Comparison of ENCODE assay signal across 10 cellular contexts in the genomic region with DNA sequence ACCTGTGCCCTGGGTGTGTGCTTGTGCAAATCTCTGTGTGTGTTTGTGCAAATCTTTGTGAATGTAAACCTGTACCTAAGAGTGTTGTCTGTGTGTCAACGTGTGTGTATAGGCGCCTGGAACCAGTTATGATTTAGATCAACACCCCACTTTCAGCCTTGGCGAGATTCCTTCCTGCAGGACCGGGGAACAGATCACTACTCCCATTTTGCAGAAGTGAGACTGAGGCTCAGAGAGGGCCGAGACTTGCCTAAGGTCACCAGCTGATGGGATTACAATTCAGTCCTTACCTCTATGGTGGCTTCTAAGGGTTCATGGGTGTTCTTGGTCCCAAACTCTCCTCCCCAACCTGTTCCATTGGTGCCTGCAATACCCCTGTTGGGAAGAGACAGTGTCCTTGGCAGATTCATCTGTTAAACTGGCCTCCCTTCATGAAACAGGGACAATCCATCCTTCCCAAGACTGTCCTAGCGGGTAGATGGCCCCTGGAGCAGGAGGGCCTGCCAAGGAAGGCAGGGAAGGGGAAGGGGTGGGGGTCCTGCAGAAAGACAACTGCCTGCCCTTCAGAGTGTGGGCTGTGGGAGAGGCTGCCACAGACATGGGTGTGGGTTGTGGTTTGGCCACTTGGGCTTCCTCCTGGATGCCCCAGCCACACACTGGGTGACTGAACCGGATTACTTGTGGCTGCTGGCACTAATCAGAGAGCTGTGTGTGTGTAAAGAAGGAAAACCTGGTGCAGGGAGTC. TPM values are rescaled to one million over a fixed set of nuclear protein-coding genes. Genes with fewer than 3 reads are reported as not detected.
DNase-seq lines count a peak whose midpoint lies in the region; ATAC-seq, FAIRE-seq and TF ChIP-seq lines count a peak whose summit lies in the region.
"Had no signal": no experiment of that assay in that cellular context is flagged by ENCODE, and none has a peak within 500 bp of the region (broad histone marks: within the 10 kb centered on the region; RNA-seq: fewer than 3 reads in every experiment).

No MANE protein-coding gene starts in this region.

- no peaks in the 10 kb centered on the region for H3K9me3 ChIP-seq in CD4-positive, alpha-beta T cell (ENCODE audit: control insufficient read depth, low read length)
- H3K9me3 ChIP-seq in PC-3 (ENCODE audit: low read length) = no peaks in the 10 kb centered on the region

- POLR2A ChIA-PET in CD4-positive, alpha-beta T cell (lab: Charles Lee) = no interaction called here
- POLR2A ChIA-PET in PC-3 (lab: Charles Lee; ENCODE audit: unreplicated experiment) = no interaction called here

- H3K36me3 ChIP-seq in bronchial epithelial cell (ENCODE audit: control insufficient read depth, insufficient read depth, low read length) (no peaks in the 10 kb centered on the region), PC-3 (ENCODE audit: low read depth, low read length) (no peaks in the 10 kb centered on the region)

- no peaks in the 10 kb centered on the region for H3K27me3 Mint-ChIP-seq in CD4-positive, alpha-beta T cell
- H3K27me3 Mint-ChIP-seq in natural killer cell treated with Interleukin-12 subunit alpha and Interleukin-12 subunit beta and Interleukin-15 and Interleukin-18, amount 100 ng/mL, for 72 hours = no peaks in the 10 kb centered on the region
- H3K27me3 Mint-ChIP-seq in progenitor cell of endocrine pancreas = no peaks in the 10 kb centered on the region

- CTCF ChIA-PET in CD4-positive, alpha-beta T cell (lab: Charles Lee) = interaction anchor here (1.9 kb wide), 1 partner anchor 8 kb away, joined by 5 read pairs; the partner anchor contains the start of gene B9D1
- CTCF ChIA-PET in PC-3 (lab: Charles Lee) = no interaction called here

- FAIRE-seq in GM12892 (lab: Jason Lieb, UNC) = peak; percentile 14
- FAIRE-seq in bronchial epithelial cell (lab: Jason Lieb, UNC) = peak; percentile 73

- no peaks in the 10 kb centered on the region for H4K20me1 ChIP-seq in PC-3 (ENCODE audit: low read length)

- no peaks in the 10 kb centered on the region for H3F3A ChIP-seq in PC-3 (ENCODE audit: low read length, unreplicated experiment)

- peaks cover 35% of the 10 kb centered on the region for H3K4me1 Mint-ChIP-seq in CD4-positive, alpha-beta T cell (ENCODE audit: low read depth)
- peaks cover 48 to 52% of the 10 kb centered on the region in 2 donors for H3K4me1 Mint-ChIP-seq in natural killer cell treated with Interleukin-12 subunit alpha and Interleukin-12 subunit beta and Interleukin-15 and Interleukin-18, amount 100 ng/mL, for 72 hours (ENCODE audit: low read depth in 2 of 2)
- H3K4me1 Mint-ChIP-seq in progenitor cell of endocrine pancreas (ENCODE audit: low read depth) = peaks cover 1% of the 10 kb centered on the region

- peak overlapping the region; percentile 27 for H3K4me3 Mint-ChIP-seq in CD4-positive, alpha-beta T cell
- peak overlapping the region; percentile 89 for H3K4me3 Mint-ChIP-seq in natural killer cell treated with Interleukin-12 subunit alpha and Interleukin-12 subunit beta and Interleukin-15 and Interleukin-18, amount 100 ng/mL, for 72 hours
- no peak overlapping the region for H3K4me3 Mint-ChIP-seq in progenitor cell of endocrine pancreas (ENCODE audit: low read depth)

- H3K4me1 ChIP-seq in PC-3 (ENCODE audit: insufficient read depth, low read length) = peaks cover 6% of the 10 kb centered on the region; the same call in 1 of the 2 replicates

- H3K27ac ChIP-seq in CD4-positive, alpha-beta T cell (ENCODE audit: low read depth, low read length) = no peak overlapping the region
- H3K27ac ChIP-seq in PC-3 (ENCODE audit: low read length) = no peak overlapping the region

- ATAC-seq in CD4-positive, alpha-beta T cell (ENCODE audit: poor library complexity) = no peak
- ATAC-seq in natural killer cell treated with Interleukin-12 subunit alpha and Interleukin-12 subunit beta and Interleukin-15 and Interleukin-18, amount 100 ng/mL, for 72 hours = peak; percentile 24 to 41
- no peak for ATAC-seq in PC-3

- TF ChIP-seq POLR2A in GM12892 (IDR thresholded peaks at IDR 0.05; ENCODE audit: low read depth, low read length) = no peak

- H2AFZ ChIP-seq in PC-3 (ENCODE audit: low read length) = no peak overlapping the region

- no peak for DNase-seq in CD4-positive, alpha-beta T cell
- DNase-seq in GM12892 (ENCODE audit: insufficient read length) (no peak), bronchial epithelial cell (ENCODE audit: low read depth) (no peak), G401 (ENCODE audit: low spot score) (no peak), PC-3 (no peak), progenitor cell of endocrine pancreas (ENCODE audit: low spot score, unreplicated experiment) (no peak)
- no peak for DNase-seq in natural killer cell treated with Interleukin-12 subunit alpha and Interleukin-12 subunit beta and Interleukin-15 and Interleukin-18, amount 100 ng/mL, for 72 hours (ENCODE audit: low spot score)
- DNase-seq: amniotic stem cell, Karpas-422 had no signal

- no peaks in the 10 kb centered on the region for H3K36me3 Mint-ChIP-seq in CD4-positive, alpha-beta T cell (ENCODE audit: low read depth)
- no peaks in the 10 kb centered on the region for H3K36me3 Mint-ChIP-seq in natural killer cell treated with Interleukin-12 subunit alpha and Interleukin-12 subunit beta and Interleukin-15 and Interleukin-18, amount 100 ng/mL, for 72 hours
- H3K36me3 Mint-ChIP-seq in progenitor cell of endocrine pancreas (ENCODE audit: insufficient read depth) = no peaks in the 10 kb centered on the region

- no peak overlapping the region for H3K4me3 ChIP-seq in bronchial epithelial cell (ENCODE audit: low read depth, low read length)
- H3K4me3 ChIP-seq in PC-3 (ENCODE audit: low read length) = no peak overlapping the region

- no TSS peak for BruUV-seq in PC-3 (replicated peaks; lab: Mats Ljungman, UMichigan)

- H3K9ac ChIP-seq in PC-3 (ENCODE audit: low read length) = no peak overlapping the region

- H3K79me2 ChIP-seq in PC-3 (ENCODE audit: low read length) = peaks cover 9% of the 10 kb centered on the region; the same call in 1 of the 2 replicates

- no peaks in the 10 kb centered on the region for H3K27me3 ChIP-seq in CD4-positive, alpha-beta T cell (ENCODE audit: control insufficient read depth, insufficient read depth, low read length)
- H3K27me3 ChIP-seq in bronchial epithelial cell (ENCODE audit: control insufficient read depth, insufficient read depth, low read length) (no peaks in the 10 kb centered on the region), PC-3 (ENCODE audit: low read length) (no peaks in the 10 kb centered on the region)

- no peak overlapping the region for H3K4me2 ChIP-seq in PC-3 (ENCODE audit: low read length)

- intact Hi-C loops in CD4-positive, alpha-beta T cell (cut with DNase I, micrococcal nuclease) = no loop called here
- intact Hi-C loops in PC-3 (cut with micrococcal nuclease) = no loop called here

- no peaks in the 10 kb centered on the region for H3K9me2 ChIP-seq in PC-3 (replicated peaks; ENCODE audit: low read length)

- H3K9me3 Mint-ChIP-seq in CD4-positive, alpha-beta T cell = no peaks in the 10 kb centered on the region
- peaks cover 3% of the 10 kb centered on the region for H3K9me3 Mint-ChIP-seq in natural killer cell treated with Interleukin-12 subunit alpha and Interleukin-12 subunit beta and Interleukin-15 and Interleukin-18, amount 100 ng/mL, for 72 hours
- H3K9me3 Mint-ChIP-seq in progenitor cell of endocrine pancreas (ENCODE audit: low read depth) = no peaks in the 10 kb centered on the region

- in situ Hi-C loops in G401 (cut with HindIII; ENCODE audit: low sequenced_read_pairs) = no loop called here

- TF ChIP-seq CTCF in CD4-positive, alpha-beta T cell (IDR thresholded peaks at IDR 0.05) = no peak
- TF ChIP-seq CTCF in bronchial epithelial cell (IDR thresholded peaks at IDR 0.05; ENCODE audit: insufficient read depth, low read length, severe bottlenecking) (no peak), PC-3 (conservative IDR thresholded peaks at IDR 0.05; ENCODE audit: low read depth, low read length) (no peak), progenitor cell of endocrine pancreas (IDR thresholded peaks at IDR 0.05; ENCODE audit: unreplicated experiment) (no peak)

- H3K27ac Mint-ChIP-seq in CD4-positive, alpha-beta T cell = peak overlapping the region; percentile 74
- peak overlapping the region in 1 of 2 donors; percentile 23 for H3K27ac Mint-ChIP-seq in natural killer cell treated with Interleukin-12 subunit alpha and Interleukin-12 subunit beta and Interleukin-15 and Interleukin-18, amount 100 ng/mL, for 72 hours
- no peak overlapping the region for H3K27ac Mint-ChIP-seq in progenitor cell of endocrine pancreas

RNA-seq across cellular contexts. Expression of gene MAPK7, which starts 6.9 kb away (rescaled TPM):
- total RNA-seq in CD4-positive, alpha-beta T cell = 10 to 100 TPM; 15.2 to 17.3 TPM
- 4.2 TPM for polyA plus RNA-seq in GM12892 (2012; ENCODE audit: missing spikeins)
- 6.8 and 11.1 TPM in 2 replicates for total RNA-seq in bronchial epithelial cell
- total RNA-seq in natural killer cell treated with Interleukin-12 subunit alpha and Interleukin-12 subunit beta and Interleukin-15 and Interleukin-18, amount 100 ng/mL, for 72 hours = 10 to 100 TPM; 28.7 to 29.8 TPM
- total RNA-seq in G401 (2014; rRNA removed; shearing (Covaris generic)) = 1.2 and 5.1 TPM in 2 replicates
- 9.8 and 18.5 TPM in 2 replicates for total RNA-seq in PC-3 (2014; rRNA removed)
- total RNA-seq in progenitor cell of endocrine pancreas = 39.0 and 41.8 TPM in 2 replicates

RNA-seq across cellular contexts. Expression of gene B9D1, which starts 8.9 kb away (rescaled TPM):
- under 1 TPM; 0.66 to 0.73 TPM for total RNA-seq in CD4-positive, alpha-beta T cell
- 10.8 TPM for polyA plus RNA-seq in GM12892 (2012; ENCODE audit: missing spikeins)
- 12.4 and 28.0 TPM in 2 replicates for total RNA-seq in bronchial epithelial cell
- total RNA-seq in natural killer cell treated with Interleukin-12 subunit alpha and Interleukin-12 subunit beta and Interleukin-15 and Interleukin-18, amount 100 ng/mL, for 72 hours = 1 to 10 TPM; 2.2 to 4.9 TPM
- total RNA-seq in G401 (2014; rRNA removed; shearing (Covaris generic)) = 50.5 and 94.6 TPM in 2 replicates
- 42.8 and 48.0 TPM in 2 replicates for total RNA-seq in PC-3 (2014; rRNA removed)
- total RNA-seq in progenitor cell of endocrine pancreas = 27.3 and 29.9 TPM in 2 replicates

RNA-seq across cellular contexts. Expression of gene MFAP4, which starts 15.6 kb away (rescaled TPM):
- not detected for total RNA-seq in CD4-positive, alpha-beta T cell
- not detected for polyA plus RNA-seq in GM12892 (2012; ENCODE audit: missing spikeins)
- total RNA-seq in bronchial epithelial cell (0.26 TPM in 1 of 2 replicates, not detected in the other), PC-3 (2014; rRNA removed) (not detected in 2 replicates), progenitor cell of endocrine pancreas (2.3 and 2.5 TPM in 2 replicates)
- not detected for total RNA-seq in natural killer cell treated with Interleukin-12 subunit alpha and Interleukin-12 subunit beta and Interleukin-15 and Interleukin-18, amount 100 ng/mL, for 72 hours
- total RNA-seq in G401 (2014; rRNA removed; shearing (Covaris generic)) = 0.31 TPM in 1 of 2 replicates, not detected in the other
- total RNA-seq: activated CD8-positive, alpha-beta memory T cell treated with anti-CD3 and anti-CD28 coated beads for 36 hours had no signal

RNA-seq across cellular contexts. Expression of gene RNF112, which starts 39.6 kb away (rescaled TPM):
- total RNA-seq in CD4-positive, alpha-beta T cell = 1 to 10 TPM; 1.4 to 1.5 TPM
- 0.13 TPM for polyA plus RNA-seq in GM12892 (2012; ENCODE audit: missing spikeins)
- total RNA-seq in bronchial epithelial cell = 0.26 and 0.64 TPM in 2 replicates
- 1 to 10 TPM in 1 of 2 donors, under 1 TPM in 1; 0.14 to 1.1 TPM for total RNA-seq in natural killer cell treated with Interleukin-12 subunit alpha and Interleukin-12 subunit beta and Interleukin-15 and Interleukin-18, amount 100 ng/mL, for 72 hours
- total RNA-seq in G401 (2014; rRNA removed; shearing (Covaris generic)) = 0.18 TPM in 1 of 2 replicates, not detected in the other
- 0.18 and 1.0 TPM in 2 replicates for total RNA-seq in PC-3 (2014; rRNA removed)
- 1.1 and 1.3 TPM in 2 replicates for total RNA-seq in progenitor cell of endocrine pancreas

Comparison
In these comparisons a context has a peak if more than half of its experiments do, and no peak if none do; other contexts are left out.
1. ATAC-seq: peak in natural killer cell treated with Interleukin-12 subunit alpha and Interleukin-12 subunit beta and Interleukin-15 and Interleukin-18, amount 100 ng/mL, for 72 hours (2 of 2); none in CD4-positive, alpha-beta T cell (single experiment) and PC-3 (single experiment).